8 cellular contexts compared by ENCODE assay signal in the genomic region with DNA sequence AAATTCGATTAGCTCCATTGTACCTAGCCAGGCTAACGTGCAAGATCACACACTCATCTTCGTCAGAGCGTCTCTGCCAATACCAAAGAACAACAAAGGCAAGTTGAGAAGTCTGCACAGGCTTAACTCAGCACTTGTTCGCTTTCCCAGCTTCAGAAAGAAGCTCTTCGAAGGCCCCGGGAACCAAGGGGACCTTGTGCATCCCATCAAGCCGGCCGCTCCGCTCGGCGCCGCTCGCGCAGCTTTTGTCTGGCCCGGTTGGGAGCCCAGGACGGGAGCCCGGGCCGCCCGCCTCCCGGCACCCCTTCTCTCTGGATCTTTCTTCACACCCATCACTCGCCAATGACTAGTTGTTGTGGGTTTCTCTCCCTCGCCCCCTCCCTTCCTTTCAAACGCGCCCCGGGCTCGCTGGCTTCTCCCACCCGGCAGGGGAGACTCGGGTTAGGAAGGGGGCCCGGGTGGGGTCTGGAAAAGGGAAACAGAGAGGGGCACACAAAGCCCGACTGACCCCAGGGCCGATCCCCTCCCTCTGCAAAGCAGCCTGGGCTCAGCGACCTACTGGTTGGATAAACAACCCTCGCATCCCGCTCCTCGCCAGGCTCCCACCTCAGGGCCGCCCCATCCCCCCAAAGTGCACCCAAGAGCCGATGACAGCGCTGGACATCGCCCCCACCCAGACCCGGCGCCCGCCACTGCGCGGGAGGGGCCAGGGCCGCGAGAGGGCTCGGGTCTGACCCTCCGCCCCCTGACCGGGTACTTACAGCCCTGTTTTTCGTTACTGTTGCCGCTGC. TPM values are rescaled to one million over a fixed set of nuclear protein-coding genes. Genes with fewer than 3 reads are reported as not detected.
DNase-seq lines count a peak whose midpoint lies in the region; ATAC-seq and TF ChIP-seq lines count a peak whose summit lies in the region.

No MANE protein-coding gene starts in this region.

- no peak for TF ChIP-seq CTCF in activated CD8-positive, alpha-beta T cell treated with anti-CD3 and anti-CD28 coated beads for 36 hours (IDR thresholded peaks at IDR 0.05)

- no peaks in the 10 kb centered on the region for H3K9me3 Mint-ChIP-seq in activated CD8-positive, alpha-beta T cell treated with anti-CD3 and anti-CD28 coated beads for 36 hours
- no peaks in the 10 kb centered on the region for H3K9me3 Mint-ChIP-seq in memory B cell

- H3K27ac Mint-ChIP-seq in activated CD8-positive, alpha-beta T cell treated with anti-CD3 and anti-CD28 coated beads for 36 hours, result peak overlapping the region; percentile 98
- H3K27ac Mint-ChIP-seq in memory B cell, result peak overlapping the region; percentile 98

- no peaks in the 10 kb centered on the region for H3K27me3 Mint-ChIP-seq in activated CD8-positive, alpha-beta T cell treated with anti-CD3 and anti-CD28 coated beads for 36 hours
- H3K27me3 Mint-ChIP-seq in memory B cell, result no peaks in the 10 kb centered on the region

- POLR2A ChIA-PET in activated CD8-positive, alpha-beta T cell treated with anti-CD3 and anti-CD28 coated beads for 36 hours (lab: Charles Lee), result interaction anchor here (0.5 to 5.2 kb wide), 21 partner anchors 8 to 122 kb away, joined by 3 to 84 read pairs (median 4); a partner anchor contains a TSS

- intact Hi-C loops in activated CD8-positive, alpha-beta T cell treated with anti-CD3 and anti-CD28 coated beads for 36 hours (cut with micrococcal nuclease), result loop anchor here (1.0 to 10.0 kb wide), 2 partner anchors 54 to 118 kb away; no protein-coding TSS in a partner anchor

- DNase-seq in NCI-H1092 treated with DMSO at 0.1 percent for 48 hours (lab: John Stamatoyannopoulos, UW), result peak; percentile 44
- DNase-seq in NCI-H1092 (lab: John Stamatoyannopoulos, UW), result no peak
- peak; percentile 57 for DNase-seq in NCI-H2171 (lab: John Stamatoyannopoulos, UW)
- DNase-seq in activated CD8-positive, alpha-beta T cell treated with anti-CD3 and anti-CD28 coated beads for 36 hours, result peak; percentile 65
- peak; percentile 40 for DNase-seq in effector CD4-positive, alpha-beta T cell
- peak; percentile 32 to 60 for DNase-seq in memory B cell (ENCODE audit: low spot score in 2 of 2)
- peak; percentile 30 for DNase-seq in stimulated activated CD8-positive, alpha-beta memory T cell treated with anti-CD3 and anti-CD28 coated beads, Interleukin-12 subunit alpha, Interleukin-12 subunit beta, amount 100 ng/mL, for 4 hours (ENCODE audit: low read depth)

- H3K4me3 Mint-ChIP-seq in activated CD8-positive, alpha-beta T cell treated with anti-CD3 and anti-CD28 coated beads for 36 hours, result peak overlapping the region; percentile 93
- H3K4me3 Mint-ChIP-seq in memory B cell, result peak overlapping the region; percentile 98

- CTCF ChIA-PET in activated CD8-positive, alpha-beta T cell treated with anti-CD3 and anti-CD28 coated beads for 36 hours (lab: Charles Lee), result interaction anchor here (0.9 to 4.3 kb wide), 7 partner anchors 11 to 118 kb away, joined by 3 to 22 read pairs (median 4); a partner anchor contains a TSS

- H3K4me1 Mint-ChIP-seq in activated CD8-positive, alpha-beta T cell treated with anti-CD3 and anti-CD28 coated beads for 36 hours (ENCODE audit: low read depth), result peaks cover 61% of the 10 kb centered on the region
- H3K4me1 Mint-ChIP-seq in memory B cell, result peaks cover 30% of the 10 kb centered on the region

- H3K36me3 Mint-ChIP-seq in activated CD8-positive, alpha-beta T cell treated with anti-CD3 and anti-CD28 coated beads for 36 hours (ENCODE audit: low read depth), result peaks cover 34% of the 10 kb centered on the region
- H3K36me3 Mint-ChIP-seq in memory B cell, result peaks cover 4% of the 10 kb centered on the region

- ATAC-seq in HG02798 (IDR thresholded peaks at IDR 0.05; ENCODE audit: poor library complexity, unreplicated experiment) (peak; percentile 40), memory B cell (ENCODE audit: low read depth) (peak; percentile 23)
- peak; percentile 21 for ATAC-seq in activated CD8-positive, alpha-beta T cell treated with anti-CD3 and anti-CD28 coated beads for 36 hours

RNA-seq across cellular contexts. Expression of a gene that starts 0.5 kb away (rescaled TPM):
- total RNA-seq in activated CD8-positive, alpha-beta T cell treated with anti-CD3 and anti-CD28 coated beads for 36 hours, result 10 to 100 TPM; 60.3 to 61.4 TPM
